8 cellular contexts compared by ENCODE assay signal in genomic region chr4:173301518-173302201, GRCh38. TPM values are rescaled to one million over a fixed set of nuclear protein-coding genes. Genes with fewer than 3 reads are reported as not detected.
A peak's percentile ranks its signal among the peaks of the same experiment; 100 is the strongest.
DNase-seq lines count a peak whose midpoint lies in the region; ATAC-seq and TF ChIP-seq lines count a peak whose summit lies in the region.

No MANE protein-coding gene starts in this region.

- H3K4me1 ChIP-seq in thoracic aorta (ENCODE audit: control insufficient read depth in 1 of 2, low read depth in 2 of 2) = peaks cover 0 to 3% of the 10 kb centered on the region in 2 donors

- peaks cover 3% of the 10 kb centered on the region for H3K4me1 Mint-ChIP-seq in activated CD8-positive, alpha-beta T cell treated with anti-CD3 and anti-CD28 coated beads for 36 hours (ENCODE audit: low read depth)

- no peaks in the 10 kb centered on the region for H3K9me3 Mint-ChIP-seq in activated CD8-positive, alpha-beta T cell treated with anti-CD3 and anti-CD28 coated beads for 36 hours

- DNase-seq in AG09319 (ENCODE audit: extremely low read depth, low read depth) = no peak
- peak; percentile 17 for DNase-seq in GM10266 (ENCODE audit: extremely low spot score)
- DNase-seq in activated CD8-positive, alpha-beta T cell treated with anti-CD3 and anti-CD28 coated beads for 36 hours = peak; percentile 28
- peak; percentile 26 for DNase-seq in iPS-NIHi7 (ENCODE audit: extremely low spot score)
- no peak for DNase-seq in thoracic aorta (ENCODE audit: low spot score)
- DNase-seq in COR-L47 (lab: John Stamatoyannopoulos, UW) = no peak
- DNase-seq in activated CD4-positive, CD25-positive, alpha-beta regulatory T cell (lab: John Stamatoyannopoulos, UW) = no peak

- no peaks in the 10 kb centered on the region for H3K9me3 ChIP-seq in thoracic aorta

- peaks cover 1% of the 10 kb centered on the region for H3K36me3 Mint-ChIP-seq in activated CD8-positive, alpha-beta T cell treated with anti-CD3 and anti-CD28 coated beads for 36 hours (ENCODE audit: low read depth)

- no peak overlapping the region for H3K27ac Mint-ChIP-seq in activated CD8-positive, alpha-beta T cell treated with anti-CD3 and anti-CD28 coated beads for 36 hours

- ATAC-seq in HG03520 (IDR thresholded peaks at IDR 0.05; ENCODE audit: unreplicated experiment) (peak; percentile 53), thoracic aorta (ENCODE audit: insufficient number of reproducible peaks, low FRiP score, low read depth) (no peak)
- ATAC-seq in activated CD8-positive, alpha-beta T cell treated with anti-CD3 and anti-CD28 coated beads for 36 hours = peak; percentile 67

- H3K27ac ChIP-seq in thoracic aorta = no peak overlapping the region

- H3K4me3 Mint-ChIP-seq in activated CD8-positive, alpha-beta T cell treated with anti-CD3 and anti-CD28 coated beads for 36 hours = no peak overlapping the region

- no peak overlapping the region for H3K4me3 ChIP-seq in thoracic aorta

- peaks cover 3% of the 10 kb centered on the region for H3K36me3 ChIP-seq in thoracic aorta

- H3K27me3 ChIP-seq in thoracic aorta (replicated peaks; ENCODE audit: insufficient read depth) = no peaks in the 10 kb centered on the region

- H3K27me3 Mint-ChIP-seq in activated CD8-positive, alpha-beta T cell treated with anti-CD3 and anti-CD28 coated beads for 36 hours = no peaks in the 10 kb centered on the region

- CTCF ChIA-PET in activated CD8-positive, alpha-beta T cell treated with anti-CD3 and anti-CD28 coated beads for 36 hours (lab: Charles Lee) = interaction anchor here (0.6 to 5.0 kb wide), 70 partner anchors 9 to 409 kb away, joined by 3 to 98 read pairs (median 5); partner anchors contain the start of gene HMGB2

- intact Hi-C loops in activated CD8-positive, alpha-beta T cell treated with anti-CD3 and anti-CD28 coated beads for 36 hours (cut with micrococcal nuclease) = loop anchor here (1.0 kb wide), 1 partner anchor 288 kb away; no protein-coding TSS in a partner anchor

- TF ChIP-seq CTCF in AG09319 (IDR thresholded peaks at IDR 0.05; ENCODE audit: low read depth, low read length) (peak; percentile 71), GM10266 (IDR thresholded peaks at IDR 0.05; ENCODE audit: control insufficient read depth, insufficient read depth, low read depth, missing control alignments) (peak; percentile 53), thoracic aorta (IDR thresholded peaks at IDR 0.05) (peak; percentile 77)
- TF ChIP-seq CTCF in activated CD8-positive, alpha-beta T cell treated with anti-CD3 and anti-CD28 coated beads for 36 hours (IDR thresholded peaks at IDR 0.05) = peak; percentile 84

- POLR2A ChIA-PET in activated CD8-positive, alpha-beta T cell treated with anti-CD3 and anti-CD28 coated beads for 36 hours (lab: Charles Lee) = interaction anchor here (1.0 to 1.6 kb wide), 4 partner anchors 8 to 33 kb away, joined by 3 to 4 read pairs (median 3); partner anchors contain the start of gene HMGB2

RNA-seq across cellular contexts. Expression of gene HMGB2, which starts 32.5 kb away (rescaled TPM):
- total RNA-seq in activated CD8-positive, alpha-beta T cell treated with anti-CD3 and anti-CD28 coated beads for 36 hours = 100 to 1,000 TPM; 527 to 534 TPM
- 10 to 100 TPM; 28.8 to 33.4 TPM for total RNA-seq in thoracic aorta

Comparison
In these comparisons a context has a peak if more than half of its experiments do, and no peak if none do; other contexts are left out.
1. DNase-seq: peak in GM10266 (single experiment), activated CD8-positive, alpha-beta T cell treated with anti-CD3 and anti-CD28 coated beads for 36 hours (single experiment) and iPS-NIHi7 (single experiment); none in AG09319 (single experiment), thoracic aorta (single experiment), COR-L47 (single experiment) and activated CD4-positive, CD25-positive, alpha-beta regulatory T cell (0 of 4).
2. RNA of gene HMGB2, which starts 32.5 kb away (total RNA-seq): 527 to 534 TPM in activated CD8-positive, alpha-beta T cell treated with anti-CD3 and anti-CD28 coated beads for 36 hours; 28.8 to 33.4 TPM in thoracic aorta; every median in the first group is over 10 times any median in the second.
3. Peak in every context shown above with its lines, with median percentiles within 50 percentile points of each other: CTCF ChIP-seq.